1 cellular context compared by ENCODE assay signal in genomic region chr21:44846485-44847260, GRCh38.
A peak's percentile ranks its signal among the peaks of the same experiment; 100 is the strongest.
TF ChIP-seq lines count a peak whose summit lies in the region.

No MANE protein-coding gene starts in this region.

TF ChIP-seq in K562, 482 proteins besides CTCF, POLR2A, EP300 and RAD21 (continued from another document and continues in another):
- TF ChIP-seq ATF3 (IDR thresholded peaks at IDR 0.05) (no peak), ATF3 (CRISPR knock-in tag; conservative IDR thresholded peaks at IDR 0.05) (no peak), KDM4B (IDR thresholded peaks at IDR 0.05; ENCODE audit: borderline replicate concordance in 2 of 2, low read depth in 1 of 2) (no peak), POLR2G (IDR thresholded peaks at IDR 0.05; ENCODE audit: low read depth, low read length) (peak; percentile 76; the same call in 1 of the 2 replicates), RBM22 (IDR thresholded peaks at IDR 0.05; ENCODE audit: low read depth, low read length, poor library complexity, severe bottlenecking) (peak; percentile 18), BCOR (IDR thresholded peaks at IDR 0.05) (no peak), E2F3 (CRISPR knock-in tag; IDR thresholded peaks at IDR 0.05) (0 out of 2 replicates have a peak, but pooled peaks have one; percentile 25), KLF16 (IDR thresholded peaks at IDR 0.05) (0 out of 2 replicates have a peak, but pooled peaks have one; percentile 10), L3MBTL2 (IDR thresholded peaks at IDR 0.05) (peak; percentile 57), CTBP1 (IDR thresholded peaks at IDR 0.05; ENCODE audit: borderline replicate concordance) (0 out of 2 replicates have a peak, but pooled peaks have one; percentile 21), ZNF766 (CRISPR knock-in tag; conservative IDR thresholded peaks at IDR 0.05) (0 out of 2 replicates have a peak, but pooled peaks have one; percentile 34), PHF20 (IDR thresholded peaks at IDR 0.05; ENCODE audit: partially characterized antibody) (no peak), ZNF695 (CRISPR knock-in tag; IDR thresholded peaks at IDR 0.05) (0 out of 2 replicates have a peak, but pooled peaks have one; percentile 44), ZBTB17 (CRISPR knock-in tag; IDR thresholded peaks at IDR 0.05) (peak; percentile 63), PKNOX1 (IDR thresholded peaks at IDR 0.05) (0 out of 2 replicates have a peak, but pooled peaks have one; percentile 14), GTF3C2 (IDR thresholded peaks at IDR 0.05; ENCODE audit: borderline replicate concordance, extremely low read depth, insufficient read length) (no peak), NFIC (IDR thresholded peaks at IDR 0.05) (0 out of 2 replicates have a peak, but pooled peaks have one; percentile 17), SAFB (IDR thresholded peaks at IDR 0.05; ENCODE audit: borderline replicate concordance, low read depth, low read length) (no peak), MAZ (CRISPR knock-in tag; conservative IDR thresholded peaks at IDR 0.05 in 1 of 2, IDR thresholded peaks at IDR 0.05 in 1 of 2) (peak in 1 of 2 experiments; percentile 14; a peak in 2 of 4 replicates), ARID3B (CRISPR knock-in tag; IDR thresholded peaks at IDR 0.05; ENCODE audit: borderline replicate concordance) (0 out of 2 replicates have a peak, but pooled peaks have one; percentile 49), ZZZ3 (IDR thresholded peaks at IDR 0.05) (no peak), KDM5B (IDR thresholded peaks at IDR 0.05; ENCODE audit: insufficient replicate concordance, low read depth, low read length) (no peak), SPI1 (IDR thresholded peaks at IDR 0.05; ENCODE audit: borderline replicate concordance, low read depth, low read length) (peak; percentile 80), FOXA1 (IDR thresholded peaks at IDR 0.05; ENCODE audit: borderline replicate concordance) (no peak), RBM39 (optimal IDR thresholded peaks at IDR 0.05; ENCODE audit: low read depth, low read length) (no peak), CBFB (CRISPR knock-in tag; IDR thresholded peaks at IDR 0.05) (0 out of 2 replicates have a peak, but pooled peaks have one; percentile 30), ZFX (CRISPR knock-in tag; IDR thresholded peaks at IDR 0.05) (0 out of 2 replicates have a peak, but pooled peaks have one; percentile 1), ZNF165 (CRISPR knock-in tag; IDR thresholded peaks at IDR 0.05; ENCODE audit: borderline replicate concordance) (0 out of 2 replicates have a peak, but pooled peaks have one; percentile 34), ZNF282 (CRISPR knock-in tag; IDR thresholded peaks at IDR 0.05) (0 out of 2 replicates have a peak, but pooled peaks have one; percentile 9)
- TF ChIP-seq, protein P1, sequence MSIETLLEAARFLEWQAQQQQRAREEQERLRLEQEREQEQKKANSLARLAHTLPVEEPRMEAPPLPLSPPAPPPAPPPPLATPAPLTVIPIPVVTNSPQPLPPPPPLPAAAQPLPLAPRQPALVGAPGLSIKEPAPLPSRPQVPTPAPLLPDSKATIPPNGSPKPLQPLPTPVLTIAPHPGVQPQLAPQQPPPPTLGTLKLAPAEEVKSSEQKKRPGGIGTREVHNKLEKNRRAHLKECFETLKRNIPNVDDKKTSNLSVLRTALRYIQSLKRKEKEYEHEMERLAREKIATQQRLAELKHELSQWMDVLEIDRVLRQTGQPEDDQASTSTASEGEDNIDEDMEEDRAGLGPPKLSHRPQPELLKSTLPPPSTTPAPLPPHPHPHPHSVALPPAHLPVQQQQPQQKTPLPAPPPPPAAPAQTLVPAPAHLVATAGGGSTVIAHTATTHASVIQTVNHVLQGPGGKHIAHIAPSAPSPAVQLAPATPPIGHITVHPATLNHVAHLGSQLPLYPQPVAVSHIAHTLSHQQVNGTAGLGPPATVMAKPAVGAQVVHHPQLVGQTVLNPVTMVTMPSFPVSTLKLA (conservative IDR thresholded peaks at IDR 0.05), result peak; percentile 63 to 67; a peak in 3 of 4 replicates
- TF ChIP-seq, protein P2, sequence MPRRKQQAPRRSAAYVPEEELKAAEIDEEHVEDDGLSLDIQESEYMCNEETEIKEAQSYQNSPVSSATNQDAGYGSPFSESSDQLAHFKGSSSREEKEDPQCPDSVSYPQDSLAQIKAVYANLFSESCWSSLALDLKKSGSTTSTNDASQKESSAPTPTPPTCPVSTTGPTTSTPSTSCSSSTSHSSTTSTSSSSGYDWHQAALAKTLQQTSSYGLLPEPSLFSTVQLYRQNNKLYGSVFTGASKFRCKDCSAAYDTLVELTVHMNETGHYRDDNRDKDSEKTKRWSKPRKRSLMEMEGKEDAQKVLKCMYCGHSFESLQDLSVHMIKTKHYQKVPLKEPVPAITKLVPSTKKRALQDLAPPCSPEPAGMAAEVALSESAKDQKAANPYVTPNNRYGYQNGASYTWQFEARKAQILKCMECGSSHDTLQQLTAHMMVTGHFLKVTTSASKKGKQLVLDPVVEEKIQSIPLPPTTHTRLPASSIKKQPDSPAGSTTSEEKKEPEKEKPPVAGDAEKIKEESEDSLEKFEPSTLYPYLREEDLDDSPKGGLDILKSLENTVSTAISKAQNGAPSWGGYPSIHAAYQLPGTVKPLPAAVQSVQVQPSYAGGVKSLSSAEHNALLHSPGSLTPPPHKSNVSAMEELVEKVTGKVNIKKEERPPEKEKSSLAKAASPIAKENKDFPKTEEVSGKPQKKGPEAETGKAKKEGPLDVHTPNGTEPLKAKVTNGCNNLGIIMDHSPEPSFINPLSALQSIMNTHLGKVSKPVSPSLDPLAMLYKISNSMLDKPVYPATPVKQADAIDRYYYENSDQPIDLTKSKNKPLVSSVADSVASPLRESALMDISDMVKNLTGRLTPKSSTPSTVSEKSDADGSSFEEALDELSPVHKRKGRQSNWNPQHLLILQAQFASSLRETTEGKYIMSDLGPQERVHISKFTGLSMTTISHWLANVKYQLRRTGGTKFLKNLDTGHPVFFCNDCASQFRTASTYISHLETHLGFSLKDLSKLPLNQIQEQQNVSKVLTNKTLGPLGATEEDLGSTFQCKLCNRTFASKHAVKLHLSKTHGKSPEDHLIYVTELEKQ (CRISPR knock-in tag; IDR thresholded peaks at IDR 0.05), result no peak
- TF ChIP-seq, protein P3, sequence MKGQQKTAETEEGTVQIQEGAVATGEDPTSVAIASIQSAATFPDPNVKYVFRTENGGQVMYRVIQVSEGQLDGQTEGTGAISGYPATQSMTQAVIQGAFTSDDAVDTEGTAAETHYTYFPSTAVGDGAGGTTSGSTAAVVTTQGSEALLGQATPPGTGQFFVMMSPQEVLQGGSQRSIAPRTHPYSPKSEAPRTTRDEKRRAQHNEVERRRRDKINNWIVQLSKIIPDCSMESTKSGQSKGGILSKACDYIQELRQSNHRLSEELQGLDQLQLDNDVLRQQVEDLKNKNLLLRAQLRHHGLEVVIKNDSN (CRISPR knock-in tag; IDR thresholded peaks at IDR 0.05), result peak; percentile 60; the same call in 1 of the 2 replicates
- TF ChIP-seq, protein P4, sequence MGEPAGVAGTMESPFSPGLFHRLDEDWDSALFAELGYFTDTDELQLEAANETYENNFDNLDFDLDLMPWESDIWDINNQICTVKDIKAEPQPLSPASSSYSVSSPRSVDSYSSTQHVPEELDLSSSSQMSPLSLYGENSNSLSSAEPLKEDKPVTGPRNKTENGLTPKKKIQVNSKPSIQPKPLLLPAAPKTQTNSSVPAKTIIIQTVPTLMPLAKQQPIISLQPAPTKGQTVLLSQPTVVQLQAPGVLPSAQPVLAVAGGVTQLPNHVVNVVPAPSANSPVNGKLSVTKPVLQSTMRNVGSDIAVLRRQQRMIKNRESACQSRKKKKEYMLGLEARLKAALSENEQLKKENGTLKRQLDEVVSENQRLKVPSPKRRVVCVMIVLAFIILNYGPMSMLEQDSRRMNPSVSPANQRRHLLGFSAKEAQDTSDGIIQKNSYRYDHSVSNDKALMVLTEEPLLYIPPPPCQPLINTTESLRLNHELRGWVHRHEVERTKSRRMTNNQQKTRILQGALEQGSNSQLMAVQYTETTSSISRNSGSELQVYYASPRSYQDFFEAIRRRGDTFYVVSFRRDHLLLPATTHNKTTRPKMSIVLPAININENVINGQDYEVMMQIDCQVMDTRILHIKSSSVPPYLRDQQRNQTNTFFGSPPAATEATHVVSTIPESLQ (CRISPR knock-in tag; IDR thresholded peaks at IDR 0.05), result peak; percentile 34; the same call in 1 of the 2 replicates
- TF ChIP-seq, protein P5, sequence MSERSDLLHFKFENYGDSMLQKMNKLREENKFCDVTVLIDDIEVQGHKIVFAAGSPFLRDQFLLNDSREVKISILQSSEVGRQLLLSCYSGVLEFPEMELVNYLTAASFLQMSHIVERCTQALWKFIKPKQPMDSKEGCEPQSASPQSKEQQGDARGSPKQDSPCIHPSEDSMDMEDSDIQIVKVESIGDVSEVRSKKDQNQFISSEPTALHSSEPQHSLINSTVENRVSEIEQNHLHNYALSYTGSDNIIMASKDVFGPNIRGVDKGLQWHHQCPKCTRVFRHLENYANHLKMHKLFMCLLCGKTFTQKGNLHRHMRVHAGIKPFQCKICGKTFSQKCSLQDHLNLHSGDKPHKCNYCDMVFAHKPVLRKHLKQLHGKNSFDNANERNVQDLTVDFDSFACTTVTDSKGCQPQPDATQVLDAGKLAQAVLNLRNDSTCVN (CRISPR knock-in tag; IDR thresholded peaks at IDR 0.05), result no peak
